ENCODE assay signal across 8 cellular contexts in the genomic region with DNA sequence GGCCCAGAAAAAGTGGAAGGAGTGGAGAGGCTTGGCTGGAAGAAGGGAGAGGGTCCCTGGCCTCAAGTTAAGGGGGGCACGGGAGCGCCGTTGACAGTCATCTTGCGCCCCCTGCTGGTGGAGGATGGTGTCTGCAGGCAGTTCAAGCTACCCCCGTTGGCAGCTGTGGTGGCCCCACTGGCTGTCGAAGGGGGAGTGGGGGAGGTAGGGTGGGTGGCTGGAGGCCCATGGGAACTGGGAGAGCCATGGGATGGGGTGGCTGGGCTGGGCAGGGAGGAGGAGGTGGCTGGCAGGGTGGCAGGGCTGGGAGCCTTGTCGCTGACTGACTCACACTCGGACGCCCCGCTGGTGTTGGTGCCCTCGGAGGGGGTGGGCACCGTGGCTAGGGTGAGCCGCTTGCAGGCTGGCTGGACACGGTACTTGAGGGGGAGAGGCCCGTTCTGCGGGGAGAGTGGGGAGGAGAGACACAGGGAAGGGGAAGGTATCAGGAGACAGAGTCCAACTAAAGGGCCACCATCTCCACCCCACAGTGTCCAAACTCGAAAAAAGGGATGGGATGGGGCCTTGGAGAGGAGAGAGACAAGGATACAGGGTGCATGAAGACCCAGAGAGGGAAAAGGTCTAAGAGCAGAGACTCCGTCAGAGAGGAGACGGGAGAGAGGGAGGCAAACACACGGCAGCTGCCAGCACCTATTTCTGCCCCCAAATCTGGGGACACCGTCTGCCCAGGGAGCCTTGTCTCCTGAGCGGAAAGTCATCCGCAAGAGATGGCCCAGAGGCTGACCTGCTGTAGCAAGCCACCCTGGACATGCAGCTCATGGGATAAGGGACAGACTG. TPM values are rescaled to one million over a fixed set of nuclear protein-coding genes. Genes with fewer than 3 reads are reported as not detected.
DNase-seq lines count a peak whose midpoint lies in the region; ATAC-seq and TF ChIP-seq lines count a peak whose summit lies in the region.

No MANE protein-coding gene starts in this region.

- H3K27me3 ChIP-seq in fibroblast of lung (ENCODE audit: control insufficient read depth, insufficient read depth, low read length) (no peaks in the 10 kb centered on the region), osteoblast (ENCODE audit: insufficient read depth, low read length) (no peaks in the 10 kb centered on the region), upper lobe of right lung (no peaks in the 10 kb centered on the region)

- no peak overlapping the region for H3K4me3 Mint-ChIP-seq in activated T-cell treated with anti-CD3 and anti-CD28 coated beads, Interleukin-2, amount 50 U/mL, for 24 hours

- H2AFZ ChIP-seq in fibroblast of lung (ENCODE audit: low read length) (no peak overlapping the region), osteoblast (ENCODE audit: low read length) (no peak overlapping the region)

- H3K9me3 ChIP-seq in fibroblast of lung (ENCODE audit: control insufficient read depth, insufficient read depth, low read depth, low read length) (no peaks in the 10 kb centered on the region), osteoblast (ENCODE audit: low read depth, low read length) (no peaks in the 10 kb centered on the region), upper lobe of right lung (no peaks in the 10 kb centered on the region)

- no peaks in the 10 kb centered on the region for H3K9me3 Mint-ChIP-seq in activated T-cell treated with anti-CD3 and anti-CD28 coated beads, Interleukin-2, amount 50 U/mL, for 24 hours

- H3K4me2 ChIP-seq in fibroblast of lung (ENCODE audit: extremely low read depth, insufficient read depth, low read length) = no peak overlapping the region
- no peak overlapping the region for H3K4me2 ChIP-seq in osteoblast (ENCODE audit: insufficient read depth, low read length)

- H3K27ac ChIP-seq in fibroblast of lung (ENCODE audit: insufficient read depth, low read length) (no peak overlapping the region), osteoblast (ENCODE audit: low read depth, low read length) (peak overlapping the region; percentile 23), upper lobe of right lung (no peak overlapping the region)

- peak; percentile 43 for ATAC-seq in upper lobe of right lung
- no peak for ATAC-seq in GM21619 (IDR thresholded peaks at IDR 0.05; ENCODE audit: unreplicated experiment)

- no peak overlapping the region for H3K9ac ChIP-seq in fibroblast of lung (ENCODE audit: insufficient read depth, low read length)

- H3K27me3 Mint-ChIP-seq in activated T-cell treated with anti-CD3 and anti-CD28 coated beads, Interleukin-2, amount 50 U/mL, for 24 hours = peaks cover 8% of the 10 kb centered on the region

- intact Hi-C loops in upper lobe of right lung (cut with DNase I) = no loop called here

- H3K36me3 ChIP-seq in fibroblast of lung (ENCODE audit: control insufficient read depth, insufficient read depth, low read length) (peaks cover 36% of the 10 kb centered on the region), osteoblast (ENCODE audit: insufficient read depth, low read length) (peaks cover 54% of the 10 kb centered on the region), upper lobe of right lung (peaks cover 47% of the 10 kb centered on the region)

- H3K27ac Mint-ChIP-seq in activated T-cell treated with anti-CD3 and anti-CD28 coated beads, Interleukin-2, amount 50 U/mL, for 24 hours = peak overlapping the region; percentile 71

- TF ChIP-seq CTCF in fibroblast of lung (conservative IDR thresholded peaks at IDR 0.05 in 1 of 2, IDR thresholded peaks at IDR 0.05 in 1 of 2; ENCODE audit: low read depth in 1 of 2, low read length in 2 of 2) (peak; percentile 72 to 87), osteoblast (IDR thresholded peaks at IDR 0.05; ENCODE audit: extremely low read depth, low read depth, low read length) (peak; percentile 78), upper lobe of right lung (IDR thresholded peaks at IDR 0.05) (peak; percentile 81)

- H3K79me2 ChIP-seq in fibroblast of lung (ENCODE audit: control insufficient read depth, insufficient read depth, low read length) = peaks cover 19% of the 10 kb centered on the region
- H3K79me2 ChIP-seq in osteoblast (ENCODE audit: insufficient read depth, low read length) = peaks cover 58% of the 10 kb centered on the region

- DNase-seq in NCI-H2196 (lab: John Stamatoyannopoulos, UW; ENCODE audit: unreplicated experiment) (peak; percentile 9), NCI-H2196 treated with DMSO at 0.1 percent for 48 hours (lab: John Stamatoyannopoulos, UW; ENCODE audit: unreplicated experiment) (no peak), NCI-H82 (lab: John Stamatoyannopoulos, UW) (peak; percentile 87), fibroblast of lung (ENCODE audit: low read depth in 2 of 2) (peak in 1 of 2 donors; percentile 38), osteoblast (ENCODE audit: insufficient read length, low spot score, missing footprints) (peak; percentile 97), upper lobe of right lung (peak; percentile 81)
- DNase-seq in activated T-cell treated with anti-CD3 and anti-CD28 coated beads, Interleukin-2, amount 50 U/mL, for 24 hours = peak; percentile 86

- no peak overlapping the region for H3K4me3 ChIP-seq in fibroblast of lung (replicated peaks in 1 of 4; ENCODE audit: control extremely low read depth in 1 of 4, insufficient read depth in 1 of 4, low read depth in 3 of 4, low read length in 4 of 4)
- no peak overlapping the region for H3K4me3 ChIP-seq in osteoblast (ENCODE audit: insufficient read depth, low read length)
- no peak overlapping the region for H3K4me3 ChIP-seq in upper lobe of right lung

- peaks cover 10% of the 10 kb centered on the region for H3K4me1 ChIP-seq in fibroblast of lung (ENCODE audit: control insufficient read depth, extremely low read depth, insufficient read depth, low read length)
- peaks cover 18% of the 10 kb centered on the region for H3K4me1 ChIP-seq in osteoblast (ENCODE audit: insufficient read depth, low read length)
- H3K4me1 ChIP-seq in upper lobe of right lung = peaks cover 22% of the 10 kb centered on the region

- H4K20me1 ChIP-seq in fibroblast of lung (ENCODE audit: control insufficient read depth, extremely low read depth, insufficient read depth, low read length) (no peaks in the 10 kb centered on the region), osteoblast (ENCODE audit: insufficient read depth, low read length) (peaks cover 51% of the 10 kb centered on the region)

- H3K4me1 Mint-ChIP-seq in activated T-cell treated with anti-CD3 and anti-CD28 coated beads, Interleukin-2, amount 50 U/mL, for 24 hours (ENCODE audit: low read depth) = peaks cover 45% of the 10 kb centered on the region

- H3K36me3 Mint-ChIP-seq in activated T-cell treated with anti-CD3 and anti-CD28 coated beads, Interleukin-2, amount 50 U/mL, for 24 hours (ENCODE audit: low read depth) = peaks cover 42% of the 10 kb centered on the region

RNA-seq across cellular contexts. Expression of a gene that starts 5.2 kb away (rescaled TPM):
- 4.0 and 4.4 TPM in 2 replicates for total RNA-seq in fibroblast of lung
- polyA plus RNA-seq in fibroblast of lung = 5.7 and 7.6 TPM in 2 replicates
- 26.6 and 36.9 TPM in 2 replicates for polyA plus RNA-seq in fibroblast of lung (2012)
- 14.4 and 14.9 TPM in 2 replicates for polyA minus RNA-seq in fibroblast of lung (ENCODE audit: low replicate concordance)
- total RNA-seq in osteoblast = 3.5 and 3.6 TPM in 2 replicates
- 29.7 TPM for total RNA-seq in upper lobe of right lung

RNA-seq across cellular contexts. Expression of a gene that starts 12.8 kb away (rescaled TPM):
- total RNA-seq in fibroblast of lung (2.3 and 4.0 TPM in 2 replicates), osteoblast (3.3 and 5.0 TPM in 2 replicates), upper lobe of right lung (59.1 TPM)
- polyA plus RNA-seq in fibroblast of lung = 8.0 and 10.5 TPM in 2 replicates
- polyA plus RNA-seq in fibroblast of lung (2012) = 35.7 and 39.0 TPM in 2 replicates
- 34.4 and 47.9 TPM in 2 replicates for polyA minus RNA-seq in fibroblast of lung (ENCODE audit: low replicate concordance)

RNA-seq across cellular contexts. Expression of a gene that starts 17.2 kb away (rescaled TPM):
- 215 and 299 TPM in 2 replicates for total RNA-seq in fibroblast of lung
- polyA plus RNA-seq in fibroblast of lung = 210 and 334 TPM in 2 replicates
- polyA plus RNA-seq in fibroblast of lung (2012) = 196 and 333 TPM in 2 replicates
- polyA minus RNA-seq in fibroblast of lung (ENCODE audit: low replicate concordance) = 291 and 439 TPM in 2 replicates
- 235 and 267 TPM in 2 replicates for total RNA-seq in osteoblast
- 127 TPM for total RNA-seq in upper lobe of right lung

RNA-seq across cellular contexts. Expression of a gene that starts 30.3 kb away (rescaled TPM):
- total RNA-seq in fibroblast of lung (17.7 and 20.0 TPM in 2 replicates), osteoblast (33.3 and 44.2 TPM in 2 replicates), upper lobe of right lung (133 TPM)
- polyA plus RNA-seq in fibroblast of lung = 14.3 and 15.4 TPM in 2 replicates
- 14.2 and 18.2 TPM in 2 replicates for polyA plus RNA-seq in fibroblast of lung (2012)
- polyA minus RNA-seq in fibroblast of lung (ENCODE audit: low replicate concordance) = 17.6 and 34.5 TPM in 2 replicates

Comparison
In these comparisons a context has a peak if more than half of its experiments do, and no peak if none do; other contexts are left out.
1. RNA of a gene that starts 12.8 kb away (total RNA-seq): 59.1 TPM in upper lobe of right lung (single experiment); 2.3 to 4.0 TPM in fibroblast of lung and 3.3 to 5.0 TPM in osteoblast; every median in the first group is over 10 times any median in the second.
2. Peak in every context shown above with its lines, with median percentiles within 50 percentile points of each other: CTCF ChIP-seq.